ENCODE assay signal across 8 cellular contexts in genomic region chr21:33642027-33642895, GRCh38. TPM values are rescaled to one million over a fixed set of nuclear protein-coding genes. Genes with fewer than 3 reads are reported as not detected.
A peak's percentile ranks its signal among the peaks of the same experiment; 100 is the strongest.
DNase-seq lines count a peak whose midpoint lies in the region; TF ChIP-seq lines count a peak whose summit lies in the region.

TSS of gene ITSN1 (plus strand) at chr21:33642501. CDS start at chr21:33718829, 76,328 bp downstream.

- TF ChIP-seq CTCF in nephron progenitor cell (IDR thresholded peaks at IDR 0.05), result no peak

- H3K27me3 ChIP-seq in HAP-1 (ENCODE audit: low read depth) (no peaks in the 10 kb centered on the region), MG63 (no peaks in the 10 kb centered on the region)

- DNase-seq in EL (peak; percentile 100), HAP-1 (ENCODE audit: low spot score in 2 of 2) (peak; percentile 98 to 100), MG63 (peak; percentile 99), SHP77 (lab: John Stamatoyannopoulos, UW) (peak; percentile 97), activated gamma-delta T cell treated with Interleukin-2 at 50 U/mL for 16 hours (peak; percentile 100), fibroblast of the conjunctiva (ENCODE audit: low read depth) (peak; percentile 99), nephron progenitor cell (peak; percentile 100)

- peak within 1 kb of the TSS; percentile 98 for H3K27ac Mint-ChIP-seq in nephron progenitor cell
- H3K27ac Mint-ChIP-seq in stimulated activated naive CD8-positive, alpha-beta T cell treated with anti-CD3 and anti-CD28 coated beads, Interleukin-15, Interleukin-2, amounts not matched to agents 100 ng/mL and 50 ng/mL, for 24 hours, result peak within 1 kb of the TSS; percentile 99

- H3K36me3 ChIP-seq in HAP-1 (replicated peaks) (no peaks in the 10 kb centered on the region), MG63 (peaks cover 3% of the 10 kb centered on the region; the same call in 1 of the 2 replicates)

- peaks cover 3% of the 10 kb centered on the region for H3K27me3 Mint-ChIP-seq in nephron progenitor cell (ENCODE audit: low read depth, poor library complexity)
- peaks cover 25% of the 10 kb centered on the region for H3K27me3 Mint-ChIP-seq in stimulated activated naive CD8-positive, alpha-beta T cell treated with anti-CD3 and anti-CD28 coated beads, Interleukin-15, Interleukin-2, amounts not matched to agents 100 ng/mL and 50 ng/mL, for 24 hours

- H3K4me1 ChIP-seq in HAP-1, result peaks cover 19% of the 10 kb centered on the region

- H3K9me3 Mint-ChIP-seq in nephron progenitor cell, result peaks cover 4% of the 10 kb centered on the region
- H3K9me3 Mint-ChIP-seq in stimulated activated naive CD8-positive, alpha-beta T cell treated with anti-CD3 and anti-CD28 coated beads, Interleukin-15, Interleukin-2, amounts not matched to agents 100 ng/mL and 50 ng/mL, for 24 hours, result no peaks in the 10 kb centered on the region

- peak within 1 kb of the TSS; percentile 93 for H3K4me3 Mint-ChIP-seq in nephron progenitor cell
- peak within 1 kb of the TSS; percentile 94 for H3K4me3 Mint-ChIP-seq in stimulated activated naive CD8-positive, alpha-beta T cell treated with anti-CD3 and anti-CD28 coated beads, Interleukin-15, Interleukin-2, amounts not matched to agents 100 ng/mL and 50 ng/mL, for 24 hours

- H3K9me3 ChIP-seq in HAP-1, result no peaks in the 10 kb centered on the region
- no peaks in the 10 kb centered on the region for H3K9me3 ChIP-seq in MG63

- H3K4me1 Mint-ChIP-seq in nephron progenitor cell, result peaks cover 25% of the 10 kb centered on the region
- H3K4me1 Mint-ChIP-seq in stimulated activated naive CD8-positive, alpha-beta T cell treated with anti-CD3 and anti-CD28 coated beads, Interleukin-15, Interleukin-2, amounts not matched to agents 100 ng/mL and 50 ng/mL, for 24 hours (ENCODE audit: low read depth), result peaks cover 26% of the 10 kb centered on the region

- in situ Hi-C loops in HAP-1 (cut with MboI; ENCODE audit: low sequenced_read_pairs), result no loop called here

- H3K36me3 Mint-ChIP-seq in nephron progenitor cell (ENCODE audit: low read depth), result peaks cover 12% of the 10 kb centered on the region
- peaks cover 4% of the 10 kb centered on the region for H3K36me3 Mint-ChIP-seq in stimulated activated naive CD8-positive, alpha-beta T cell treated with anti-CD3 and anti-CD28 coated beads, Interleukin-15, Interleukin-2, amounts not matched to agents 100 ng/mL and 50 ng/mL, for 24 hours (ENCODE audit: low read depth)

- H3K4me3 ChIP-seq in HAP-1 (peak within 1 kb of the TSS; percentile 82), MG63 (peak within 1 kb of the TSS; percentile 77)

RNA-seq across cellular contexts. Expression of gene ITSN1, which starts in this region (rescaled TPM):
- total RNA-seq in MG63 (2014; rRNA removed; shearing (Covaris generic); ENCODE audit: low replicate concordance), result 7.7 and 10.5 TPM in 2 replicates

Comparison
In these comparisons a context has a peak if more than half of its experiments do, and no peak if none do; other contexts are left out.
1. Peak in every context shown above with its lines: DNase-seq and H3K4me3 ChIP-seq.